Comparison of ENCODE assay signal across 9 cellular contexts in the genomic region with DNA sequence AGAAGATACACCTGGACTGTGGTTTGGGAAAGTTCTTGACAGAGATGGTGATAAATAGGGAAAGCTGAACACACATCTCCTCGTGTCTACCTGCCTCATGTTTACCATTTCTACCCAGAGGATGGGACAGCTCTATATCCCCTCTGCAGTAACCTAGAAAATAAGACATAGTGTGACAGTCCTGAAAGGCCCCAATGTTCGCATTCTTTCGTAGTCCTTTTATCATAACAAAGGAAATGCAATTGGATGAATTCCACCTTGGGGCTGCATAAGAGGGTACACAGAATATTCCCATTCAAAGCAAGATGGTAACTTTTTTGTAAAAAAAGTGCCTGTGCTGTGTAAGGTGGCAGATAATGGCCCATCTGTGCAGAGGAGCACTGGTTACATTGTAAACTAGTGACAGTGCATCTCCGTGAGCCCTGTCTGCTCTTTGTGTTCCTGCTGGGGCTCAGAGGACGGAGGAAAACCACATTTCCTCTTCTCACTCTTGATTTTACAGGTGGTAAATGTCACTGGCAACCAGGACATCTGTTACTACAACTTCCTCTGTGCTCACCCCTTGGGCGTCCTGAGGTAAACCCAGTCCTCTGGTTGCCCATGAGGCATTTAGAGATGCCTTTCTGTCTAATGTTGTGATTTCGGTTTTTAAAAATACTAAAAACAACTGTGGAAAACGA.
A peak's percentile ranks its signal among the peaks of the same experiment; 100 is the strongest.
DNase-seq lines count a peak whose midpoint lies in the region; ATAC-seq and TF ChIP-seq lines count a peak whose summit lies in the region.
"Had no signal": no experiment of that assay in that cellular context is flagged by ENCODE, and none has a peak within 500 bp of the region (broad histone marks: within the 10 kb centered on the region; RNA-seq: fewer than 3 reads in every experiment).

No MANE protein-coding gene starts in this region.

- H3K4me3 ChIP-seq in naive thymus-derived CD4-positive, alpha-beta T cell (ENCODE audit: low read length), result no peak overlapping the region
- no peak overlapping the region for H3K4me3 ChIP-seq in suprapubic skin
- no peak overlapping the region for H3K4me3 ChIP-seq in PC-3 (ENCODE audit: low read length)
- H3K4me3 ChIP-seq: SJSA1 had no signal

- TF ChIP-seq CTCF in suprapubic skin (IDR thresholded peaks at IDR 0.05) (no peak), progenitor cell of endocrine pancreas (IDR thresholded peaks at IDR 0.05; ENCODE audit: unreplicated experiment) (no peak), PC-3 (conservative IDR thresholded peaks at IDR 0.05; ENCODE audit: low read depth, low read length) (no peak)

- no peak for TF ChIP-seq EP300 in suprapubic skin (IDR thresholded peaks at IDR 0.05)

- no peaks in the 10 kb centered on the region for H3K27me3 Mint-ChIP-seq in naive thymus-derived CD4-positive, alpha-beta T cell
- H3K27me3 Mint-ChIP-seq in progenitor cell of endocrine pancreas, result no peaks in the 10 kb centered on the region

- no peak for TF ChIP-seq POLR2A in suprapubic skin (IDR thresholded peaks at IDR 0.05)

- H3K4me1 ChIP-seq in naive thymus-derived CD4-positive, alpha-beta T cell (ENCODE audit: control insufficient read depth in 2 of 2, insufficient read depth in 2 of 2, low read length in 2 of 2), result peaks cover 12 to 17% of the 10 kb centered on the region in 2 donors
- H3K4me1 ChIP-seq in suprapubic skin, result no peaks in the 10 kb centered on the region
- no peaks in the 10 kb centered on the region for H3K4me1 ChIP-seq in PC-3 (ENCODE audit: insufficient read depth, low read length)
- H3K4me1 ChIP-seq: SJSA1 had no signal

- H3K27me3 ChIP-seq in naive thymus-derived CD4-positive, alpha-beta T cell (ENCODE audit: control insufficient read depth in 2 of 2, insufficient read depth in 2 of 2, low read length in 2 of 2), result no peaks in the 10 kb centered on the region
- no peaks in the 10 kb centered on the region for H3K27me3 ChIP-seq in suprapubic skin
- no peaks in the 10 kb centered on the region for H3K27me3 ChIP-seq in PC-3 (ENCODE audit: low read length)

- peaks cover 21 to 38% (median 34%) of the 10 kb centered on the region in 7 donors for H3K4me1 Mint-ChIP-seq in naive thymus-derived CD4-positive, alpha-beta T cell
- H3K4me1 Mint-ChIP-seq in progenitor cell of endocrine pancreas (ENCODE audit: low read depth), result no peaks in the 10 kb centered on the region

- H3K9ac ChIP-seq in PC-3 (ENCODE audit: low read length), result no peak overlapping the region

- peak overlapping the region in 7 of 9 donors; percentile 60 to 83 (median 77) for H3K27ac Mint-ChIP-seq in naive thymus-derived CD4-positive, alpha-beta T cell
- no peak overlapping the region for H3K27ac Mint-ChIP-seq in progenitor cell of endocrine pancreas

- ATAC-seq in GM19324 (IDR thresholded peaks at IDR 0.05; ENCODE audit: low FRiP score, unreplicated experiment) (peak; percentile 98), HG03064 (IDR thresholded peaks at IDR 0.05; ENCODE audit: low read depth, unreplicated experiment) (peak; percentile 100), PC-3 (no peak)
- ATAC-seq in naive thymus-derived CD4-positive, alpha-beta T cell, result peak; percentile 87

- POLR2A ChIA-PET in naive thymus-derived CD4-positive, alpha-beta T cell (lab: Charles Lee), result interaction anchor here (0.8 kb wide), 1 partner anchor 17 kb away, joined by 3 read pairs; no protein-coding TSS in a partner anchor
- POLR2A ChIA-PET in PC-3 (lab: Charles Lee; ENCODE audit: unreplicated experiment), result interaction anchor here (0.6 kb wide), 1 partner anchor 30 kb away, joined by 3 read pairs; no protein-coding TSS in a partner anchor

- H3K4me3 Mint-ChIP-seq in naive thymus-derived CD4-positive, alpha-beta T cell, result peak overlapping the region; percentile 8 to 77 (median 56)
- no peak overlapping the region for H3K4me3 Mint-ChIP-seq in progenitor cell of endocrine pancreas (ENCODE audit: low read depth)

- intact Hi-C loops in naive thymus-derived CD4-positive, alpha-beta T cell (cut with micrococcal nuclease), result loop anchor here in 1 of 2 donors (10.0 kb wide), 1 partner anchor 138 kb away; a partner anchor contains a TSS
- intact Hi-C loops in PC-3 (cut with micrococcal nuclease), result no loop called here

- no TSS peak for BruUV-seq in PC-3 (replicated peaks; lab: Mats Ljungman, UMichigan)

- H4K20me1 ChIP-seq in PC-3 (ENCODE audit: low read length), result no peaks in the 10 kb centered on the region

- no peaks in the 10 kb centered on the region for H3K79me2 ChIP-seq in PC-3 (ENCODE audit: low read length)

- peaks cover 13 to 74% (median 19%) of the 10 kb centered on the region in 3 experiments for H3K36me3 ChIP-seq in naive thymus-derived CD4-positive, alpha-beta T cell (ENCODE audit: control insufficient read depth in 2 of 3, insufficient read depth in 3 of 3, low read length in 3 of 3)
- H3K36me3 ChIP-seq in suprapubic skin, result no peaks in the 10 kb centered on the region
- H3K36me3 ChIP-seq in PC-3 (ENCODE audit: low read depth, low read length), result peaks cover 4% of the 10 kb centered on the region; the same call in 1 of the 2 replicates
- H3K36me3 ChIP-seq: SJSA1 had no signal

- DNase-seq in UCSD-AML1 (lab: John Stamatoyannopoulos, UW; ENCODE audit: unreplicated experiment) (peak; percentile 41), suprapubic skin (ENCODE audit: low spot score in 2 of 2) (no peak), NCI-H748 (lab: John Stamatoyannopoulos, UW; ENCODE audit: unreplicated experiment) (no peak), progenitor cell of endocrine pancreas (ENCODE audit: low spot score, unreplicated experiment) (no peak), PC-3 (no peak)
- peak in 7 of 9 donors; percentile 32 to 64 (median 58) for DNase-seq in naive thymus-derived CD4-positive, alpha-beta T cell

- H2AFZ ChIP-seq in PC-3 (ENCODE audit: low read length), result no peak overlapping the region

- H3K9me3 Mint-ChIP-seq in naive thymus-derived CD4-positive, alpha-beta T cell, result no peaks in the 10 kb centered on the region
- H3K9me3 Mint-ChIP-seq in progenitor cell of endocrine pancreas (ENCODE audit: low read depth), result no peaks in the 10 kb centered on the region

- no peaks in the 10 kb centered on the region for H3K9me2 ChIP-seq in PC-3 (replicated peaks; ENCODE audit: low read length)

- no peaks in the 10 kb centered on the region for H3F3A ChIP-seq in PC-3 (ENCODE audit: low read length, unreplicated experiment)

- H3K4me2 ChIP-seq in PC-3 (ENCODE audit: low read length), result no peak overlapping the region

- WGBS in suprapubic skin, result 64% methylated on average over 8 of the region's 8 CpGs

- H3K9me3 ChIP-seq in naive thymus-derived CD4-positive, alpha-beta T cell (ENCODE audit: control insufficient read depth in 2 of 3, low read length in 3 of 3), result no peaks in the 10 kb centered on the region
- H3K9me3 ChIP-seq in suprapubic skin (no peaks in the 10 kb centered on the region), PC-3 (ENCODE audit: low read length) (no peaks in the 10 kb centered on the region)
- H3K9me3 ChIP-seq: SJSA1 had no signal

- peaks cover 14 to 68% (median 36%) of the 10 kb centered on the region in 5 donors for H3K36me3 Mint-ChIP-seq in naive thymus-derived CD4-positive, alpha-beta T cell
- no peaks in the 10 kb centered on the region for H3K36me3 Mint-ChIP-seq in progenitor cell of endocrine pancreas (ENCODE audit: insufficient read depth)

- H3K27ac ChIP-seq in naive thymus-derived CD4-positive, alpha-beta T cell (ENCODE audit: low read depth, low read length), result peak overlapping the region; percentile 0
- no peak overlapping the region for H3K27ac ChIP-seq in suprapubic skin
- no peak overlapping the region for H3K27ac ChIP-seq in PC-3 (ENCODE audit: low read length)
- H3K27ac ChIP-seq: SJSA1 had no signal

- CTCF ChIA-PET in naive thymus-derived CD4-positive, alpha-beta T cell (lab: Charles Lee), result no interaction called here
- CTCF ChIA-PET in PC-3 (lab: Charles Lee), result interaction anchor here (1.1 kb wide), 1 partner anchor 20 kb away, joined by 4 read pairs; no protein-coding TSS in a partner anchor

Comparison
In these comparisons a context has a peak if more than half of its experiments do, and no peak if none do; other contexts are left out.
1. DNase-seq: peak in UCSD-AML1 (single experiment) and naive thymus-derived CD4-positive, alpha-beta T cell (7 of 9); none in suprapubic skin (0 of 2), NCI-H748 (single experiment), progenitor cell of endocrine pancreas (single experiment) and PC-3 (single experiment).